ENCODE assay signal across 1 cellular context in the genomic region with DNA sequence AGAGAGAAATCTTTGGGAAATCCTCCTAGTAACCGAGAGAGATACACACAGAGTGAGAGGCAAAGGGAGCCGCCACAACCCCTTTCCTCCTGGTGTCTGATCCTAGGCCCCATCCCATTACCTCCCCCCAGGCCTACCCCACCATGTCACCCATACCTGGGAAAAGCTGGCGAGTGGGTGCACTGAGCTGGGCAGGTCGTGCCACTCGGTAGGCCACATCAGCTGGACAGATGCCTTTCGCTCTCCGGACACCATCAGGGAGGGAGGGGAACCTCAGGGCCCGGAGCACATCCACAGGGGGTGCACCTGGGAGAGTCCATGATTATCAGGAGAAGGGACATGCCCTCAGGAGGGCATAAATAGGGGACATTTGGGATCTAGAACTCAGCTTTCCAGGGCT.
TF ChIP-seq lines count a peak whose summit lies in the region.

No MANE protein-coding gene starts in this region.

TF ChIP-seq in IMR-90, 13 proteins besides CTCF, POLR2A, EP300 and RAD21:
- TF ChIP-seq BHLHE40 (IDR thresholded peaks at IDR 0.05; ENCODE audit: low read depth, low read length), result no peak
- no peak for TF ChIP-seq FOS (IDR thresholded peaks at IDR 0.05; ENCODE audit: low read depth, low read length)
